Comparison of ENCODE assay signal across 26 cellular contexts in genomic region chrX:76064825-76065224, GRCh38.
DNase-seq lines count a peak whose midpoint lies in the region; ATAC-seq and TF ChIP-seq lines count a peak whose summit lies in the region.
"Had no signal": no experiment of that assay in that cellular context is flagged by ENCODE, and none has a peak within 500 bp of the region (broad histone marks: within the 10 kb centered on the region; RNA-seq: fewer than 3 reads in every experiment).

No MANE protein-coding gene starts in this region.

- H3K9me3 Mint-ChIP-seq in activated CD4-positive, alpha-beta T cell treated with anti-CD3 and anti-CD28 coated beads for 36 hours (ENCODE audit: low read depth): peaks cover 2% of the 10 kb centered on the region
- H3K9me3 Mint-ChIP-seq in stimulated activated memory B cell treated with anti-CD40 and anti-IgM and Interleukin-4, amounts not matched to agents 10 μg/mL and 1 μg/mL and 100 μg/mL, for 72 hours: peaks cover 7% of the 10 kb centered on the region
- H3K9me3 Mint-ChIP-seq in mesothelial cell of epicardium: peaks cover 81% of the 10 kb centered on the region
- H3K9me3 Mint-ChIP-seq: activated CD4-positive, alpha-beta memory T cell treated with anti-CD3 and anti-CD28 coated beads, Interleukin-2, amount 10 ng/mL, durations not matched to agents 7 days and 5 days had no signal

- TF ChIP-seq POLR2A in NB4 (IDR thresholded peaks at IDR 0.05; ENCODE audit: extremely low read depth, insufficient read length): no peak

- POLR2A ChIA-PET in activated CD4-positive, alpha-beta T cell treated with anti-CD3 and anti-CD28 coated beads for 36 hours (lab: Charles Lee): no interaction called here

- intact Hi-C loops in activated CD4-positive, alpha-beta T cell treated with anti-CD3 and anti-CD28 coated beads for 36 hours (cut with DNase I, micrococcal nuclease): no loop called here
- intact Hi-C loops in cardiac septum (cut with DNase I): no loop called here

- no peaks in the 10 kb centered on the region for H3K36me3 Mint-ChIP-seq in activated CD4-positive, alpha-beta T cell treated with anti-CD3 and anti-CD28 coated beads for 36 hours (ENCODE audit: low read depth)
- no peaks in the 10 kb centered on the region for H3K36me3 Mint-ChIP-seq in stimulated activated memory B cell treated with anti-CD40 and anti-IgM and Interleukin-4, amounts not matched to agents 10 μg/mL and 1 μg/mL and 100 μg/mL, for 72 hours
- H3K36me3 Mint-ChIP-seq in mesothelial cell of epicardium: no peaks in the 10 kb centered on the region
- H3K36me3 Mint-ChIP-seq: CD8-positive, alpha-beta memory T cell; immature natural killer cell had no signal

- no peak overlapping the region for H3K27ac Mint-ChIP-seq in activated CD4-positive, alpha-beta T cell treated with anti-CD3 and anti-CD28 coated beads for 36 hours
- no peak overlapping the region for H3K27ac Mint-ChIP-seq in stimulated activated memory B cell treated with anti-CD40 and anti-IgM and Interleukin-4, amounts not matched to agents 10 μg/mL and 1 μg/mL and 100 μg/mL, for 72 hours
- H3K27ac Mint-ChIP-seq in mesothelial cell of epicardium: no peak overlapping the region
- H3K27ac Mint-ChIP-seq: activated CD4-positive, alpha-beta memory T cell treated with anti-CD3 and anti-CD28 coated beads, Interleukin-2, amount 10 ng/mL, durations not matched to agents 7 days and 5 days; activated naive CD4-positive, alpha-beta T cell treated with anti-CD3 and anti-CD28 coated beads for 36 hours; CD8-positive, alpha-beta memory T cell; endodermal cell; immature natural killer cell; naive thymus-derived CD4-positive, alpha-beta T cell had no signal

- H3K4me3 Mint-ChIP-seq in activated CD4-positive, alpha-beta T cell treated with anti-CD3 and anti-CD28 coated beads for 36 hours: no peak overlapping the region
- H3K4me3 Mint-ChIP-seq in stimulated activated memory B cell treated with anti-CD40 and anti-IgM and Interleukin-4, amounts not matched to agents 10 μg/mL and 1 μg/mL and 100 μg/mL, for 72 hours: no peak overlapping the region
- H3K4me3 Mint-ChIP-seq in mesothelial cell of epicardium: no peak overlapping the region
- H3K4me3 Mint-ChIP-seq: activated CD4-positive, alpha-beta memory T cell treated with anti-CD3 and anti-CD28 coated beads, Interleukin-2, amount 10 ng/mL, durations not matched to agents 7 days and 5 days; activated naive CD4-positive, alpha-beta T cell treated with anti-CD3 and anti-CD28 coated beads for 36 hours; CD8-positive, alpha-beta memory T cell; endodermal cell; immature natural killer cell; naive thymus-derived CD4-positive, alpha-beta T cell had no signal

- DNase-seq in activated CD4-positive, alpha-beta T cell treated with anti-CD3 and anti-CD28 coated beads for 36 hours: no peak
- DNase-seq in activated CD4-positive, alpha-beta T cell treated with anti-CD3 and anti-CD28 coated beads for 4 hours: no peak
- DNase-seq in NB4 (ENCODE audit: low read depth): peak; percentile 35
- DNase-seq in NCI-H524 treated with DMSO at 0.1 percent for 48 hours (lab: John Stamatoyannopoulos, UW): no peak
- no peak for DNase-seq in mesothelial cell of epicardium (ENCODE audit: low spot score in 2 of 2, unreplicated experiment in 2 of 2)
- no peak for DNase-seq in cardiac septum (ENCODE audit: low spot score)
- DNase-seq: 8988T; activated CD4-positive, alpha-beta memory T cell treated with anti-CD3 and anti-CD28 coated beads, Interleukin-2, amount 10 ng/mL, durations not matched to agents 7 days and 5 days; activated naive CD4-positive, alpha-beta T cell treated with anti-CD3 and anti-CD28 coated beads for 36 hours; activated T-cell treated with anti-CD3 and anti-CD28 coated beads, Interleukin-2, amount 50 U/mL, for 1 hour; CD8-positive, alpha-beta memory T cell; DMS153; endodermal cell; hippocampal formation; immature natural killer cell; naive thymus-derived CD4-positive, alpha-beta T cell; NCI-H1092 treated with DMSO at 0.1 percent for 48 hours; NCI-H1930; NCI-H69; nucleus accumbens; SK-N-SH; upper lobe of left lung had no signal

- TF ChIP-seq CTCF in NB4 (IDR thresholded peaks at IDR 0.05; ENCODE audit: low read depth, low read length) (no peak), mesothelial cell of epicardium (IDR thresholded peaks at IDR 0.05; ENCODE audit: unreplicated experiment) (no peak)

- no peak overlapping the region for H3K4me3 ChIP-seq in NB4 (ENCODE audit: low read depth, low read length)
- H3K4me3 ChIP-seq: esophagus muscularis mucosa, upper lobe of left lung had no signal

- CTCF ChIA-PET in activated CD4-positive, alpha-beta T cell treated with anti-CD3 and anti-CD28 coated beads for 36 hours (lab: Charles Lee): no interaction called here

- peaks cover 2% of the 10 kb centered on the region for H3K4me1 Mint-ChIP-seq in activated CD4-positive, alpha-beta T cell treated with anti-CD3 and anti-CD28 coated beads for 36 hours
- peaks cover 9% of the 10 kb centered on the region for H3K4me1 Mint-ChIP-seq in stimulated activated memory B cell treated with anti-CD40 and anti-IgM and Interleukin-4, amounts not matched to agents 10 μg/mL and 1 μg/mL and 100 μg/mL, for 72 hours
- no peaks in the 10 kb centered on the region for H3K4me1 Mint-ChIP-seq in mesothelial cell of epicardium
- H3K4me1 Mint-ChIP-seq: activated CD4-positive, alpha-beta memory T cell treated with anti-CD3 and anti-CD28 coated beads, Interleukin-2, amount 10 ng/mL, durations not matched to agents 7 days and 5 days; CD8-positive, alpha-beta memory T cell; endodermal cell; immature natural killer cell; naive thymus-derived CD4-positive, alpha-beta T cell had no signal

- H3K27me3 Mint-ChIP-seq in activated CD4-positive, alpha-beta T cell treated with anti-CD3 and anti-CD28 coated beads for 36 hours: peaks cover 11% of the 10 kb centered on the region
- H3K27me3 Mint-ChIP-seq in stimulated activated memory B cell treated with anti-CD40 and anti-IgM and Interleukin-4, amounts not matched to agents 10 μg/mL and 1 μg/mL and 100 μg/mL, for 72 hours: peaks cover 13% of the 10 kb centered on the region
- H3K27me3 Mint-ChIP-seq in mesothelial cell of epicardium (ENCODE audit: low read depth): no peaks in the 10 kb centered on the region

- ATAC-seq in activated CD4-positive, alpha-beta T cell treated with anti-CD3 and anti-CD28 coated beads for 36 hours: peak; percentile 65
- peak; percentile 63 for ATAC-seq in HG02885 (IDR thresholded peaks at IDR 0.05; ENCODE audit: poor library complexity, unreplicated experiment)
- ATAC-seq in stimulated activated memory B cell treated with anti-CD40 and anti-IgM and Interleukin-4, amounts not matched to agents 10 μg/mL and 1 μg/mL and 100 μg/mL, for 72 hours: peak; percentile 76
- ATAC-seq: left lobe of liver; naive thymus-derived CD4-positive, alpha-beta T cell had no signal
